24 cellular contexts compared by ENCODE assay signal in the genomic region with DNA sequence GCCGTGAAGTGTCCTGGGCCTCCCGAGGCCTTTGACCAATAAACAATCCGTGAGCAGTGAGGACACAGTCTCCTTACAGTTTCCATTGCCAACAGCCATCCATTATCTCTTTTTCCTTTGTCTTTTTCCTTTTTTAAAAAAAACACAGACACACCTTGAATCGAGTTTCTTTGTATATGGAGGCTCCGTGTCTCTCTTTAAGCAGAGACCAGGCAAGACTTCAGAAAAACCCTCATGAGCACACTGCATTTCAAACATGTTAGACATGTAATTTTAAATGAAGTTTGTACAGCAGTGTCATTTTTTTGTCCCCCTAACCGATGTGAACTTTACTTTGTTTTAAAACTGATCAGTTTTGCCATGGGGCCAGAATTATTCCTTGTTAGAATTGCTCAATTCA.
"Had no signal": no experiment of that assay in that cellular context is flagged by ENCODE, and none has a peak within 500 bp of the region (broad histone marks: within the 10 kb centered on the region; RNA-seq: fewer than 3 reads in every experiment).

No MANE protein-coding gene starts in this region.

- H3K27ac Mint-ChIP-seq: activated B cell treated with CpG ODN at 0.5 μM for 24 hours; activated CD4-positive, alpha-beta memory T cell treated with anti-CD3 and anti-CD28 coated beads, Interleukin-2, amount 10 ng/mL, durations not matched to agents 7 days and 5 days; activated naive CD4-positive, alpha-beta T cell treated with anti-CD3 and anti-CD28 coated beads, Interleukin-2, amount 50 U/mL, for 24 hours; activated naive CD8-positive, alpha-beta T cell treated with anti-CD3 and anti-CD28 coated beads, Interleukin-2, amount 50 U/mL, for 24 hours; brain had no signal

- H3K9me3 ChIP-seq: ascending aorta had no signal

- H3K4me3 Mint-ChIP-seq: activated B cell treated with CpG ODN at 0.5 μM for 24 hours; activated CD4-positive, alpha-beta memory T cell treated with anti-CD3 and anti-CD28 coated beads, Interleukin-2, amount 10 ng/mL, durations not matched to agents 7 days and 5 days; activated naive CD4-positive, alpha-beta T cell treated with anti-CD3 and anti-CD28 coated beads, Interleukin-2, amount 50 U/mL, for 24 hours; activated naive CD8-positive, alpha-beta T cell treated with anti-CD3 and anti-CD28 coated beads, Interleukin-2, amount 50 U/mL, for 24 hours; brain; central memory CD8-positive, alpha-beta T cell had no signal

- H3K4me3 ChIP-seq: ascending aorta had no signal

- H3K27me3 Mint-ChIP-seq: activated B cell treated with CpG ODN at 0.5 μM for 24 hours; activated CD4-positive, alpha-beta memory T cell treated with anti-CD3 and anti-CD28 coated beads, Interleukin-2, amount 10 ng/mL, durations not matched to agents 7 days and 5 days; activated naive CD4-positive, alpha-beta T cell treated with anti-CD3 and anti-CD28 coated beads, Interleukin-2, amount 50 U/mL, for 24 hours; activated naive CD8-positive, alpha-beta T cell treated with anti-CD3 and anti-CD28 coated beads, Interleukin-2, amount 50 U/mL, for 24 hours; brain; central memory CD8-positive, alpha-beta T cell had no signal

- H3K36me3 Mint-ChIP-seq: activated naive CD4-positive, alpha-beta T cell treated with anti-CD3 and anti-CD28 coated beads, Interleukin-2, amount 50 U/mL, for 24 hours; brain had no signal

- H3K9me3 Mint-ChIP-seq: activated B cell treated with CpG ODN at 0.5 μM for 24 hours; activated CD4-positive, alpha-beta memory T cell treated with anti-CD3 and anti-CD28 coated beads, Interleukin-2, amount 10 ng/mL, durations not matched to agents 7 days and 5 days; activated naive CD4-positive, alpha-beta T cell treated with anti-CD3 and anti-CD28 coated beads, Interleukin-2, amount 50 U/mL, for 24 hours; activated naive CD8-positive, alpha-beta T cell treated with anti-CD3 and anti-CD28 coated beads, Interleukin-2, amount 50 U/mL, for 24 hours; central memory CD8-positive, alpha-beta T cell had no signal

- H3K4me1 Mint-ChIP-seq: activated B cell treated with CpG ODN at 0.5 μM for 24 hours; activated CD4-positive, alpha-beta memory T cell treated with anti-CD3 and anti-CD28 coated beads, Interleukin-2, amount 10 ng/mL, durations not matched to agents 7 days and 5 days; activated naive CD4-positive, alpha-beta T cell treated with anti-CD3 and anti-CD28 coated beads, Interleukin-2, amount 50 U/mL, for 24 hours; activated naive CD8-positive, alpha-beta T cell treated with anti-CD3 and anti-CD28 coated beads, Interleukin-2, amount 50 U/mL, for 24 hours; central memory CD8-positive, alpha-beta T cell had no signal

- H3K27me3 ChIP-seq: ascending aorta had no signal

- DNase-seq: activated B cell treated with CpG ODN at 0.5 μM for 24 hours; activated CD4-positive, alpha-beta memory T cell treated with anti-CD3 and anti-CD28 coated beads, Interleukin-2, amount 10 ng/mL, durations not matched to agents 7 days and 5 days; activated CD4-positive, alpha-beta T cell treated with anti-CD3 and anti-CD28 coated beads for 1 hour; activated CD4-positive, alpha-beta T cell treated with anti-CD3 and anti-CD28 coated beads, Interleukin-2, amount 50 U/mL, for 1 hour; activated CD8-positive, alpha-beta memory T cell treated with anti-CD3 and anti-CD28 coated beads, Interleukin-2, amount 50 U/mL, for 48 hours; activated naive CD8-positive, alpha-beta T cell treated with anti-CD3 and anti-CD28 coated beads, Interleukin-2, amount 50 U/mL, for 24 hours; activated T-cell treated with anti-CD3 and anti-CD28 coated beads, Interleukin-2, amount 50 U/mL, for 1 hour; amniotic stem cell; cortex of kidney; KG1; NCI-H1105 treated with DMSO at 0.1 percent for 48 hours; NCI-H1436 treated with DMSO at 0.1 percent for 48 hours; NCI-H187; NCI-H2081; NCI-H2171; NCI-H2227 treated with DMSO at 0.1 percent for 48 hours; NCI-H446 treated with DMSO at 0.1 percent for 48 hours; NCI-H524 treated with DMSO at 0.1 percent for 48 hours; SIG-M5; T1000 had no signal

- H3K36me3 ChIP-seq: ascending aorta had no signal

- H3K4me1 ChIP-seq: ascending aorta had no signal

- ATAC-seq: activated naive CD8-positive, alpha-beta T cell treated with anti-CD3 and anti-CD28 coated beads, Interleukin-2, amount 50 U/mL, for 24 hours had no signal

- H3K27ac ChIP-seq: ascending aorta had no signal
